In the genomic region with DNA sequence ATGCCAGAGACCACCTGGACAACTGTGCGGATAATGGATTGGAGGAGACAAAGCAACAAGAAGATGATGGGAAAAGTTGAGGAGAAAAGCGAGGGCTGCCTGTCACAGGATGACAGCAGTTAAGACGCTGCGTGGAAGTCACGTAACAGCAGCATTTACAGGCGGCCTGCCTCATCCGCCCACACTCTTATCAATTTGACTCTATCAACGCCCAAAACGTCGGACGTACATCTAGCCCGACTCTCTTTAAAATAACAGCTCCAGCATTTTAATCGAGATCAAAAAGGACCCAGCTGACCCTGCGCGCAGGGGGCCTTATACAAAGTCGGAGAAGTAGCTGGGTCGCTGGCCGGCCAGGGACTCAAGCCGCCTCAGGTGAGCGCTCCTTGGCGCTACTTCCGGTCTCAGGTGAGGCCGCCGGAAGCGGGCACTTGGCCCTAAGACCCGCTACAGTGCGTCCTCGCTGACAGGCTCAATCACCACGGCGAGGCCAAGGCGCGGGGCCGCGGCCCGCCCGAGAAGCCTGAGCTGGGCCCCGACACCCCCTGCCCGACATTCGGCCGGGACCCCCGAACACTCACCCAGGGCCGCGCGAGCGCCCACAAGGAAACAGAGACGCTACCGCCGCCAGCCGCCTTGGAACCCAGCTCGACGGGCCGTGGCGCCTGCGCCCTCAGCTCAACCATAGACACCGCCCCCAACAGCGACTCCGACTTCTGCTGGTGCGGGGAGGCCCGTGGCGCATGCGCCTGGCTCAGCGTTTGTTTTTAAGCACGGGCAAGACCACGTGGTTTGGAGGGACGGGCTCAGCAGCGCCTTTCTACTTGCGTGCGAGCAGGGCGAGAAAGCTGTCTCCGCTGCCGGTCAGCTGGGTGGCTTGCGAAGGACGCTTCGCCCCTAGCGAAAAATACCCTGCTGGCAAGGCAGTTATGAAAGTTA, we compare ENCODE assay signal across 8 cellular contexts. TPM values are rescaled to one million over a fixed set of nuclear protein-coding genes. Genes with fewer than 3 reads are reported as not detected.
DNase-seq lines count a peak whose midpoint lies in the region; ATAC-seq lines count a peak whose summit lies in the region.

A gene (minus strand): TSS at position 741 of the 939 bp plus-strand sequence.

- DNase-seq in COR-L47 (lab: John Stamatoyannopoulos, UW) (peak; percentile 84), HT1080 (ENCODE audit: low read depth) (peak; percentile 97), NOMO-1 (lab: John Stamatoyannopoulos, UW; ENCODE audit: unreplicated experiment in 2 of 2) (peak; percentile 94 to 95), memory B cell (ENCODE audit: low spot score in 2 of 2) (peak; percentile 87 to 93)
- peak; percentile 93 to 94 for DNase-seq in activated CD8-positive, alpha-beta memory T cell treated with anti-CD3 and anti-CD28 coated beads for 4 hours (ENCODE audit: low read depth in 2 of 2)
- peak; percentile 90 to 93 (median 91) for DNase-seq in effector memory CD8-positive, alpha-beta T cell
- DNase-seq in stimulated activated CD8-positive, alpha-beta memory T cell treated with anti-CD3 and anti-CD28 coated beads, Interleukin-12 subunit alpha, Interleukin-12 subunit beta, amount 100 ng/mL, for 1 hour (ENCODE audit: low read depth): peak; percentile 95

- peaks cover 31 to 45% of the 10 kb centered on the region in 2 donors for H3K4me1 Mint-ChIP-seq in effector memory CD8-positive, alpha-beta T cell (ENCODE audit: low read depth in 2 of 2)
- peaks cover 38% of the 10 kb centered on the region for H3K4me1 Mint-ChIP-seq in memory B cell

- peak within 1 kb of the TSS; percentile 94 to 96 for H3K4me3 Mint-ChIP-seq in effector memory CD8-positive, alpha-beta T cell
- peak within 1 kb of the TSS; percentile 96 for H3K4me3 Mint-ChIP-seq in memory B cell

- peak within 1 kb of the TSS; percentile 95 to 98 for H3K27ac Mint-ChIP-seq in effector memory CD8-positive, alpha-beta T cell
- peak within 1 kb of the TSS; percentile 95 for H3K27ac Mint-ChIP-seq in memory B cell

- ATAC-seq in GM21367 (IDR thresholded peaks at IDR 0.05; ENCODE audit: unreplicated experiment) (peak; percentile 73), memory B cell (ENCODE audit: low read depth) (peak; percentile 90)
- peak; percentile 93 for ATAC-seq in effector memory CD8-positive, alpha-beta T cell (replicated peaks)

- H3K36me3 Mint-ChIP-seq in effector memory CD8-positive, alpha-beta T cell (ENCODE audit: insufficient read depth): peaks cover 11% of the 10 kb centered on the region
- H3K36me3 Mint-ChIP-seq in memory B cell: peaks cover 7% of the 10 kb centered on the region

- H3K9me3 Mint-ChIP-seq in effector memory CD8-positive, alpha-beta T cell: no peaks in the 10 kb centered on the region
- H3K9me3 Mint-ChIP-seq in memory B cell: no peaks in the 10 kb centered on the region

- H3K27me3 Mint-ChIP-seq in effector memory CD8-positive, alpha-beta T cell: peaks cover 20 to 28% of the 10 kb centered on the region in 2 donors
- H3K27me3 Mint-ChIP-seq in memory B cell: peaks cover 6% of the 10 kb centered on the region

RNA-seq across cellular contexts. Expression of the gene that starts here (rescaled TPM):
- 9.3 and 10.4 TPM in 2 replicates for total RNA-seq in HT1080 (2014; rRNA removed; shearing (Covaris generic))
- polyA plus RNA-seq in HT1080 (2015; cell fraction: cytosol; rRNA removed): 12.0 and 15.3 TPM in 2 replicates
- polyA plus RNA-seq in HT1080 (2015; cell fraction: nucleus; rRNA removed): 35.0 and 36.4 TPM in 2 replicates

Comparison
In these comparisons a context has a peak if more than half of its experiments do, and no peak if none do; other contexts are left out.
1. Peak in every context shown above with its lines: DNase-seq and ATAC-seq.